ENCODE assay signal across 1 cellular context in genomic region chr22:24542641-24543040, GRCh38.
TF ChIP-seq lines count a peak whose summit lies in the region.

No MANE protein-coding gene starts in this region.

TF ChIP-seq in GM23338, 12 proteins besides CTCF, POLR2A, EP300 and RAD21 (continued from another document):
- TF ChIP-seq, protein P1, sequence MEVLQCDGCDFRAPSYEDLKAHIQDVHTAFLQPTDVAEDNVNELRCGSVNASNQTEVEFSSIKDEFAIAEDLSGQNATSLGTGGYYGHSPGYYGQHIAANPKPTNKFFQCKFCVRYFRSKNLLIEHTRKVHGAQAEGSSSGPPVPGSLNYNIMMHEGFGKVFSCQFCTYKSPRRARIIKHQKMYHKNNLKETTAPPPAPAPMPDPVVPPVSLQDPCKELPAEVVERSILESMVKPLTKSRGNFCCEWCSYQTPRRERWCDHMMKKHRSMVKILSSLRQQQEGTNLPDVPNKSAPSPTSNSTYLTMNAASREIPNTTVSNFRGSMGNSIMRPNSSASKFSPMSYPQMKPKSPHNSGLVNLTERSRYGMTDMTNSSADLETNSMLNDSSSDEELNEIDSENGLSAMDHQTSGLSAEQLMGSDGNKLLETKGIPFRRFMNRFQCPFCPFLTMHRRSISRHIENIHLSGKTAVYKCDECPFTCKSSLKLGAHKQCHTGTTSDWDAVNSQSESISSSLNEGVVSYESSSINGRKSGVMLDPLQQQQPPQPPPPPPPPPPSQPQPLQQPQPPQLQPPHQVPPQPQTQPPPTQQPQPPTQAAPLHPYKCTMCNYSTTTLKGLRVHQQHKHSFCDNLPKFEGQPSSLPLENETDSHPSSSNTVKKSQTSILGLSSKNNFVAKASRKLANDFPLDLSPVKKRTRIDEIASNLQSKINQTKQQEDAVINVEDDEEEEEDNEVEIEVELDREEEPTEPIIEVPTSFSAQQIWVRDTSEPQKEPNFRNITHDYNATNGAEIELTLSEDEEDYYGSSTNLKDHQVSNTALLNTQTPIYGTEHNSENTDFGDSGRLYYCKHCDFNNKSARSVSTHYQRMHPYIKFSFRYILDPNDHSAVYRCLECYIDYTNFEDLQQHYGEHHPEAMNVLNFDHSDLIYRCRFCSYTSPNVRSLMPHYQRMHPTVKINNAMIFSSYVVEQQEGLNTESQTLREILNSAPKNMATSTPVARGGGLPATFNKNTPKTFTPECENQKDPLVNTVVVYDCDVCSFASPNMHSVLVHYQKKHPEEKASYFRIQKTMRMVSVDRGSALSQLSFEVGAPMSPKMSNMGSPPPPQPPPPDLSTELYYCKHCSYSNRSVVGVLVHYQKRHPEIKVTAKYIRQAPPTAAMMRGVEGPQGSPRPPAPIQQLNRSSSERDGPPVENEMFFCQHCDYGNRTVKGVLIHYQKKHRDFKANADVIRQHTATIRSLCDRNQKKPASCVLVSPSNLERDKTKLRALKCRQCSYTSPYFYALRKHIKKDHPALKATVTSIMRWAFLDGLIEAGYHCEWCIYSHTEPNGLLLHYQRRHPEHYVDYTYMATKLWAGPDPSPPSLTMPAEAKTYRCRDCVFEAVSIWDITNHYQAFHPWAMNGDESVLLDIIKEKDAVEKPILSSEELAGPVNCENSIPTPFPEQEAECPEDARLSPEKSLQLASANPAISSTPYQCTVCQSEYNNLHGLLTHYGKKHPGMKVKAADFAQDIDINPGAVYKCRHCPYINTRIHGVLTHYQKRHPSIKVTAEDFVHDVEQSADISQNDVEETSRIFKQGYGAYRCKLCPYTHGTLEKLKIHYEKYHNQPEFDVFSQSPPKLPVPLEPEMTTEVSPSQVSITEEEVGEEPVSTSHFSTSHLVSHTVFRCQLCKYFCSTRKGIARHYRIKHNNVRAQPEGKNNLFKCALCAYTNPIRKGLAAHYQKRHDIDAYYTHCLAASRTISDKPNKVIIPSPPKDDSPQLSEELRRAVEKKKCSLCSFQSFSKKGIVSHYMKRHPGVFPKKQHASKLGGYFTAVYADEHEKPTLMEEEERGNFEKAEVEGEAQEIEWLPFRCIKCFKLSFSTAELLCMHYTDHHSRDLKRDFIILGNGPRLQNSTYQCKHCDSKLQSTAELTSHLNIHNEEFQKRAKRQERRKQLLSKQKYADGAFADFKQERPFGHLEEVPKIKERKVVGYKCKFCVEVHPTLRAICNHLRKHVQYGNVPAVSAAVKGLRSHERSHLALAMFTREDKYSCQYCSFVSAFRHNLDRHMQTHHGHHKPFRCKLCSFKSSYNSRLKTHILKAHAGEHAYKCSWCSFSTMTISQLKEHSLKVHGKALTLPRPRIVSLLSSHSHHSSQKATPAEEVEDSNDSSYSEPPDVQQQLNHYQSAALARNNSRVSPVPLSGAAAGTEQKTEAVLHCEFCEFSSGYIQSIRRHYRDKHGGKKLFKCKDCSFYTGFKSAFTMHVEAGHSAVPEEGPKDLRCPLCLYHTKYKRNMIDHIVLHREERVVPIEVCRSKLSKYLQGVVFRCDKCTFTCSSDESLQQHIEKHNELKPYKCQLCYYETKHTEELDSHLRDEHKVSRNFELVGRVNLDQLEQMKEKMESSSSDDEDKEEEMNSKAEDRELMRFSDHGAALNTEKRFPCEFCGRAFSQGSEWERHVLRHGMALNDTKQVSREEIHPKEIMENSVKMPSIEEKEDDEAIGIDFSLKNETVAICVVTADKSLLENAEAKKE (CRISPR knock-in tag; IDR thresholded peaks at IDR 0.05) = no peak
- TF ChIP-seq CREB1 (CRISPR knock-in tag; IDR thresholded peaks at IDR 0.05; ENCODE audit: low read depth) (no peak), REST (IDR thresholded peaks at IDR 0.05; ENCODE audit: unreplicated experiment) (no peak), ZNF331 (CRISPR knock-in tag; IDR thresholded peaks at IDR 0.05; ENCODE audit: low read depth) (no peak), NANOG (IDR thresholded peaks at IDR 0.05; ENCODE audit: borderline replicate concordance) (no peak), EZH2 (IDR thresholded peaks at IDR 0.05; ENCODE audit: low read depth, unreplicated experiment) (no peak), ETS1 (IDR thresholded peaks at IDR 0.05) (no peak), POLR2AphosphoS5 (IDR thresholded peaks at IDR 0.05; ENCODE audit: low read depth) (no peak)
